1 cellular context compared by ENCODE assay signal in the genomic region with DNA sequence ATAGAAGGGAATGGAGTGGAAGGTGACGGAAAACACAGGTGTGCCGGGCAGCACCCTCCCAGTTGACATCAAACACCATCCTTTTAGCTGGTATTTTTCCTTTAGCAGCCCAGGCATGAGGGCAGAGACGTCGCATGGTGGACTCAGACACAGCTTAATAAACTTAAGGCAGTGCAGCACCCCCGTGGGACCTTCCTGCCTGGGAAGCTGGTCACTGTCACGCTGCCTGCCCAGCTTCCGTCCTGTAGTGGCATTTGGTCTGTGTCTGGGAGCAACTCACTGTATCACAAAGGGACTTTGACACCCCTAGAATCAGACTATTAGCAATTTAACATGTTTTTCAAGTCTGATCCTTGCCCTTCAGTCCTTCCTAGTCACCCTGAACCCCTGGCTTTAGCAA.
TF ChIP-seq lines count a peak whose summit lies in the region.

No MANE protein-coding gene starts in this region.

TF ChIP-seq in HepG2, 621 proteins besides CTCF, POLR2A, EP300 and RAD21:
- TF ChIP-seq, protein P1, sequence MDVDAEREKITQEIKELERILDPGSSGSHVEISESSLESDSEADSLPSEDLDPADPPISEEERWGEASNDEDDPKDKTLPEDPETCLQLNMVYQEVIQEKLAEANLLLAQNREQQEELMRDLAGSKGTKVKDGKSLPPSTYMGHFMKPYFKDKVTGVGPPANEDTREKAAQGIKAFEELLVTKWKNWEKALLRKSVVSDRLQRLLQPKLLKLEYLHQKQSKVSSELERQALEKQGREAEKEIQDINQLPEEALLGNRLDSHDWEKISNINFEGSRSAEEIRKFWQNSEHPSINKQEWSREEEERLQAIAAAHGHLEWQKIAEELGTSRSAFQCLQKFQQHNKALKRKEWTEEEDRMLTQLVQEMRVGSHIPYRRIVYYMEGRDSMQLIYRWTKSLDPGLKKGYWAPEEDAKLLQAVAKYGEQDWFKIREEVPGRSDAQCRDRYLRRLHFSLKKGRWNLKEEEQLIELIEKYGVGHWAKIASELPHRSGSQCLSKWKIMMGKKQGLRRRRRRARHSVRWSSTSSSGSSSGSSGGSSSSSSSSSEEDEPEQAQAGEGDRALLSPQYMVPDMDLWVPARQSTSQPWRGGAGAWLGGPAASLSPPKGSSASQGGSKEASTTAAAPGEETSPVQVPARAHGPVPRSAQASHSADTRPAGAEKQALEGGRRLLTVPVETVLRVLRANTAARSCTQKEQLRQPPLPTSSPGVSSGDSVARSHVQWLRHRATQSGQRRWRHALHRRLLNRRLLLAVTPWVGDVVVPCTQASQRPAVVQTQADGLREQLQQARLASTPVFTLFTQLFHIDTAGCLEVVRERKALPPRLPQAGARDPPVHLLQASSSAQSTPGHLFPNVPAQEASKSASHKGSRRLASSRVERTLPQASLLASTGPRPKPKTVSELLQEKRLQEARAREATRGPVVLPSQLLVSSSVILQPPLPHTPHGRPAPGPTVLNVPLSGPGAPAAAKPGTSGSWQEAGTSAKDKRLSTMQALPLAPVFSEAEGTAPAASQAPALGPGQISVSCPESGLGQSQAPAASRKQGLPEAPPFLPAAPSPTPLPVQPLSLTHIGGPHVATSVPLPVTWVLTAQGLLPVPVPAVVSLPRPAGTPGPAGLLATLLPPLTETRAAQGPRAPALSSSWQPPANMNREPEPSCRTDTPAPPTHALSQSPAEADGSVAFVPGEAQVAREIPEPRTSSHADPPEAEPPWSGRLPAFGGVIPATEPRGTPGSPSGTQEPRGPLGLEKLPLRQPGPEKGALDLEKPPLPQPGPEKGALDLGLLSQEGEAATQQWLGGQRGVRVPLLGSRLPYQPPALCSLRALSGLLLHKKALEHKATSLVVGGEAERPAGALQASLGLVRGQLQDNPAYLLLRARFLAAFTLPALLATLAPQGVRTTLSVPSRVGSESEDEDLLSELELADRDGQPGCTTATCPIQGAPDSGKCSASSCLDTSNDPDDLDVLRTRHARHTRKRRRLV (CRISPR knock-in tag; IDR thresholded peaks at IDR 0.05) = no peak
- no peak for TF ChIP-seq SNAI1 (CRISPR knock-in tag; IDR thresholded peaks at IDR 0.05; ENCODE audit: borderline replicate concordance)
- TF ChIP-seq ZNF430 (CRISPR knock-in tag; IDR thresholded peaks at IDR 0.05) = no peak
- TF ChIP-seq MXD3 (CRISPR knock-in tag; IDR thresholded peaks at IDR 0.05) = no peak
- TF ChIP-seq IKZF1 (IDR thresholded peaks at IDR 0.05) = no peak
- TF ChIP-seq JDP2 (CRISPR knock-in tag; IDR thresholded peaks at IDR 0.05; ENCODE audit: borderline replicate concordance) = no peak
- TF ChIP-seq ZNF891 (CRISPR knock-in tag; IDR thresholded peaks at IDR 0.05) = no peak
- TF ChIP-seq ZSCAN22 (CRISPR knock-in tag; IDR thresholded peaks at IDR 0.05) = no peak
- TF ChIP-seq, protein P2, sequence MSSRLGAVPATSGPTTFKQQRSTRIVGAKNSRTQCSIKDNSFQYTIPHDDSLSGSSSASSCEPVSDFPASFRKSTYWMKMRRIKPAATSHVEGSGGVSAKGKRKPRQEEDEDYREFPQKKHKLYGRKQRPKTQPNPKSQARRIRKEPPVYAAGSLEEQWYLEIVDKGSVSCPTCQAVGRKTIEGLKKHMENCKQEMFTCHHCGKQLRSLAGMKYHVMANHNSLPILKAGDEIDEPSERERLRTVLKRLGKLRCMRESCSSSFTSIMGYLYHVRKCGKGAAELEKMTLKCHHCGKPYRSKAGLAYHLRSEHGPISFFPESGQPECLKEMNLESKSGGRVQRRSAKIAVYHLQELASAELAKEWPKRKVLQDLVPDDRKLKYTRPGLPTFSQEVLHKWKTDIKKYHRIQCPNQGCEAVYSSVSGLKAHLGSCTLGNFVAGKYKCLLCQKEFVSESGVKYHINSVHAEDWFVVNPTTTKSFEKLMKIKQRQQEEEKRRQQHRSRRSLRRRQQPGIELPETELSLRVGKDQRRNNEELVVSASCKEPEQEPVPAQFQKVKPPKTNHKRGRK (CRISPR knock-in tag; IDR thresholded peaks at IDR 0.05) = no peak
- no peak for TF ChIP-seq CEBPG (CRISPR knock-in tag; IDR thresholded peaks at IDR 0.05)
- TF ChIP-seq HOXA3 (CRISPR knock-in tag; IDR thresholded peaks at IDR 0.05) = no peak
- no peak for TF ChIP-seq ZNF629 (CRISPR knock-in tag; conservative IDR thresholded peaks at IDR 0.05)
- TF ChIP-seq SRY (CRISPR knock-in tag; IDR thresholded peaks at IDR 0.05) = no peak
- TF ChIP-seq CAMTA2 (CRISPR knock-in tag; IDR thresholded peaks at IDR 0.05; ENCODE audit: borderline replicate concordance) = no peak
- no peak for TF ChIP-seq ATF1 (CRISPR knock-in tag; IDR thresholded peaks at IDR 0.05)
- TF ChIP-seq NR1H2 (CRISPR knock-in tag; IDR thresholded peaks at IDR 0.05; ENCODE audit: borderline replicate concordance, low read depth) = no peak
- no peak for TF ChIP-seq ZNF282 (IDR thresholded peaks at IDR 0.05; ENCODE audit: partially characterized antibody)
- no peak for TF ChIP-seq KLF15 (CRISPR knock-in tag; IDR thresholded peaks at IDR 0.05; ENCODE audit: borderline replicate concordance)
- no peak for TF ChIP-seq GZF1 (CRISPR knock-in tag; IDR thresholded peaks at IDR 0.05)
- TF ChIP-seq FOXM1 (CRISPR knock-in tag; IDR thresholded peaks at IDR 0.05) = no peak
TF ChIP-seq in HepG2: peak in this region for 0.
